8 cellular contexts compared by ENCODE assay signal in genomic region chr17:9291912-9292562, GRCh38.
DNase-seq lines count a peak whose midpoint lies in the region; ATAC-seq and TF ChIP-seq lines count a peak whose summit lies in the region.

No MANE protein-coding gene starts in this region.

- no peaks in the 10 kb centered on the region for H3K9me3 ChIP-seq in DND-41 (ENCODE audit: insufficient read depth, low read length, severe bottlenecking)

- H3K36me3 ChIP-seq in DND-41 (ENCODE audit: insufficient read depth, low read length): no peaks in the 10 kb centered on the region

- POLR2A ChIA-PET in activated CD8-positive, alpha-beta T cell treated with anti-CD3 and anti-CD28 coated beads, Interleukin-2, amount 10 ng/mL, durations not matched to agents 7 days and 5 days (lab: Charles Lee): no interaction called here

- H3K27ac ChIP-seq in DND-41 (ENCODE audit: low read length): no peak overlapping the region

- no peak overlapping the region for H3K4me2 ChIP-seq in DND-41 (ENCODE audit: insufficient read depth, low read length)

- no peak overlapping the region for H3K9ac ChIP-seq in DND-41 (ENCODE audit: low read depth, low read length)

- H3K27ac Mint-ChIP-seq in activated CD8-positive, alpha-beta T cell treated with anti-CD3 and anti-CD28 coated beads, Interleukin-2, amount 10 ng/mL, durations not matched to agents 7 days and 5 days: no peak overlapping the region

- TF ChIP-seq CTCF in DND-41 (IDR thresholded peaks at IDR 0.05; ENCODE audit: borderline replicate concordance, extremely low read depth, low read length, poor library complexity, severe bottlenecking) (peak; percentile 75), omental fat pad (IDR thresholded peaks at IDR 0.05) (no peak)

- no peaks in the 10 kb centered on the region for H4K20me1 ChIP-seq in DND-41 (ENCODE audit: insufficient read depth, low read length)

- ATAC-seq in DND-41 (ENCODE audit: insufficient read depth, low read depth) (peak; percentile 79), omental fat pad (ENCODE audit: low FRiP score) (peak; percentile 66), HG03108 (IDR thresholded peaks at IDR 0.05; ENCODE audit: unreplicated experiment) (no peak)
- peak; percentile 83 for ATAC-seq in activated CD8-positive, alpha-beta T cell treated with anti-CD3 and anti-CD28 coated beads, Interleukin-2, amount 10 ng/mL, durations not matched to agents 7 days and 5 days

- H3K27me3 ChIP-seq in DND-41 (ENCODE audit: insufficient read depth, low read length, poor library complexity): no peaks in the 10 kb centered on the region

- H3K4me1 ChIP-seq in DND-41 (ENCODE audit: insufficient read depth, low read length): no peaks in the 10 kb centered on the region

- peak; percentile 37 for DNase-seq in DND-41
- peak; percentile 11 for DNase-seq in Jurkat, Clone E6-1 (ENCODE audit: low read depth, low spot score)
- DNase-seq in activated CD8-positive, alpha-beta T cell treated with anti-CD3 and anti-CD28 coated beads, Interleukin-2, amount 10 ng/mL, durations not matched to agents 7 days and 5 days: peak; percentile 54
- peak; percentile 8 for DNase-seq in fibroblast of peridontal ligament (ENCODE audit: extremely low read depth)
- no peak for DNase-seq in omental fat pad (ENCODE audit: low spot score)
- DNase-seq in NCI-H187 treated with DMSO at 0.1 percent for 48 hours (lab: John Stamatoyannopoulos, UW): no peak
- no peak for DNase-seq in NCI-H1092 (lab: John Stamatoyannopoulos, UW)

- no peaks in the 10 kb centered on the region for H3K79me2 ChIP-seq in DND-41 (ENCODE audit: insufficient read depth, low read length)

- H3K27me3 Mint-ChIP-seq in activated CD8-positive, alpha-beta T cell treated with anti-CD3 and anti-CD28 coated beads, Interleukin-2, amount 10 ng/mL, durations not matched to agents 7 days and 5 days (ENCODE audit: low read depth): no peaks in the 10 kb centered on the region

- H3K36me3 Mint-ChIP-seq in activated CD8-positive, alpha-beta T cell treated with anti-CD3 and anti-CD28 coated beads, Interleukin-2, amount 10 ng/mL, durations not matched to agents 7 days and 5 days (ENCODE audit: low read depth): no peaks in the 10 kb centered on the region

- no peak overlapping the region for H2AFZ ChIP-seq in DND-41 (ENCODE audit: low read depth, low read length)

- no peak overlapping the region for H3K4me3 ChIP-seq in DND-41 (ENCODE audit: low read depth in 1 of 2, low read length in 2 of 2)
- H3K4me3 ChIP-seq in Jurkat, Clone E6-1 (ENCODE audit: low read length): no peak overlapping the region

- H3K9me3 Mint-ChIP-seq in activated CD8-positive, alpha-beta T cell treated with anti-CD3 and anti-CD28 coated beads, Interleukin-2, amount 10 ng/mL, durations not matched to agents 7 days and 5 days (ENCODE audit: insufficient read depth): no peaks in the 10 kb centered on the region

- CTCF ChIA-PET in activated CD8-positive, alpha-beta T cell treated with anti-CD3 and anti-CD28 coated beads, Interleukin-2, amount 10 ng/mL, durations not matched to agents 7 days and 5 days (lab: Charles Lee): interaction anchor here (0.6 to 3.0 kb wide), 8 partner anchors 12 to 857 kb away, joined by 3 to 22 read pairs (median 4); partner anchors contain the start of gene NDEL1

- peaks cover 17% of the 10 kb centered on the region for H3K4me1 Mint-ChIP-seq in activated CD8-positive, alpha-beta T cell treated with anti-CD3 and anti-CD28 coated beads, Interleukin-2, amount 10 ng/mL, durations not matched to agents 7 days and 5 days (ENCODE audit: low read depth)

- no peak overlapping the region for H3K4me3 Mint-ChIP-seq in activated CD8-positive, alpha-beta T cell treated with anti-CD3 and anti-CD28 coated beads, Interleukin-2, amount 10 ng/mL, durations not matched to agents 7 days and 5 days

Comparison
In these comparisons a context has a peak if more than half of its experiments do, and no peak if none do; other contexts are left out.
1. DNase-seq: peak in DND-41 (single experiment), Jurkat, Clone E6-1 (single experiment), activated CD8-positive, alpha-beta T cell treated with anti-CD3 and anti-CD28 coated beads, Interleukin-2, amount 10 ng/mL, durations not matched to agents 7 days and 5 days (single experiment) and fibroblast of peridontal ligament (single experiment); none in omental fat pad (single experiment), NCI-H187 treated with DMSO at 0.1 percent for 48 hours (single experiment) and NCI-H1092 (single experiment).